ENCODE assay signal across 24 cellular contexts in genomic region chr6:109853951-109854350, GRCh38.
"Had no signal": no experiment of that assay in that cellular context is flagged by ENCODE, and none has a peak within 500 bp of the region (broad histone marks: within the 10 kb centered on the region; RNA-seq: fewer than 3 reads in every experiment).

No MANE protein-coding gene starts in this region.

- H3K4me1 ChIP-seq: left ventricle myocardium inferior, right atrium auricular region, right lobe of liver, stomach, testis, thyroid gland, transverse colon, upper lobe of left lung, vagina had no signal

- H3K4me3 ChIP-seq: left ventricle myocardium inferior, lung, mucosa of descending colon, ovary, right atrium auricular region, right lobe of liver, skin epidermis, stomach, testis, thyroid gland, transverse colon, upper lobe of left lung, vagina had no signal

- H3K36me3 Mint-ChIP-seq: natural killer cell treated with Interleukin-12 subunit alpha and Interleukin-12 subunit beta and Interleukin-15 and Interleukin-18, amount 100 ng/mL, for 72 hours; stimulated activated naive B cell treated with anti-CD40 and anti-IgM and Interleukin-4, amounts not matched to agents 10 μg/mL and 1 μg/mL and 100 μg/mL, for 72 hours had no signal

- H3K4me1 Mint-ChIP-seq: naive thymus-derived CD4-positive, alpha-beta T cell had no signal

- H3K4me3 Mint-ChIP-seq: naive thymus-derived CD4-positive, alpha-beta T cell; natural killer cell treated with Interleukin-12 subunit alpha and Interleukin-12 subunit beta and Interleukin-15 and Interleukin-18, amount 100 ng/mL, for 72 hours; stimulated activated naive B cell treated with anti-CD40 and anti-IgM and Interleukin-4, amounts not matched to agents 10 μg/mL and 1 μg/mL and 100 μg/mL, for 72 hours had no signal

- ATAC-seq: mucosa of descending colon; naive thymus-derived CD4-positive, alpha-beta T cell; natural killer cell treated with Interleukin-12 subunit alpha and Interleukin-12 subunit beta and Interleukin-15 and Interleukin-18, amount 100 ng/mL, for 72 hours; stimulated activated naive B cell treated with anti-CD40 and anti-IgM and Interleukin-4, amounts not matched to agents 10 μg/mL and 1 μg/mL and 100 μg/mL, for 72 hours; stimulated activated naive CD8-positive, alpha-beta T cell treated with anti-CD3 and anti-CD28 coated beads, Interleukin-15, Interleukin-2, amounts not matched to agents 100 U/mL and 50 U/mL, for 24 hours had no signal

- DNase-seq: islet precursor cell; left ventricle myocardium inferior; midbrain; mucosa of descending colon; naive thymus-derived CD4-positive, alpha-beta T cell; ovary; right lobe of liver; stimulated activated CD4-positive, alpha-beta T cell treated with anti-CD3 and anti-CD28 coated beads, Interleukin-12 subunit alpha, Interleukin-12 subunit beta, amount 100 ng/mL, for 4 hours; stimulated activated CD4-positive, alpha-beta T cell treated with anti-CD3 and anti-CD28 coated beads, Interleukin-15, amount 100 ng/mL, for 24 hours; stimulated activated CD4-positive, alpha-beta T cell treated with anti-CD3 and anti-CD28 coated beads, Interleukin-2, amount 100 ng/mL, for 24 hours; stimulated activated CD4-positive, alpha-beta T cell treated with anti-CD3 and anti-CD28 coated beads, Interleukin-4, amount 100 ng/mL, for 1 hour; stimulated activated naive B cell treated with anti-CD40 and anti-IgM and Interleukin-4, amounts not matched to agents 10 μg/mL and 1 μg/mL and 100 μg/mL, for 72 hours; stimulated activated naive CD8-positive, alpha-beta T cell treated with anti-CD3 and anti-CD28 coated beads, Interleukin-15, Interleukin-2, amounts not matched to agents 100 U/mL and 50 U/mL, for 24 hours; stomach; testis; thyroid gland; transverse colon; upper lobe of left lung had no signal

- H3K36me3 ChIP-seq: left ventricle myocardium inferior, ovary, right atrium auricular region, right lobe of liver, stomach, thyroid gland, transverse colon, upper lobe of left lung, vagina had no signal

- H3K27ac ChIP-seq: left ventricle myocardium inferior, ovary, right atrium auricular region, right lobe of liver, skin epidermis, stomach, testis, thyroid gland, transverse colon, upper lobe of left lung, vagina had no signal

- H3K27ac Mint-ChIP-seq: naive thymus-derived CD4-positive, alpha-beta T cell; natural killer cell treated with Interleukin-12 subunit alpha and Interleukin-12 subunit beta and Interleukin-15 and Interleukin-18, amount 100 ng/mL, for 72 hours; progenitor cell of endocrine pancreas; stimulated activated naive B cell treated with anti-CD40 and anti-IgM and Interleukin-4, amounts not matched to agents 10 μg/mL and 1 μg/mL and 100 μg/mL, for 72 hours had no signal

- H3K9me3 Mint-ChIP-seq: natural killer cell treated with Interleukin-12 subunit alpha and Interleukin-12 subunit beta and Interleukin-15 and Interleukin-18, amount 100 ng/mL, for 72 hours had no signal

- H3K9me3 ChIP-seq: left ventricle myocardium inferior, mucosa of descending colon, ovary, right atrium auricular region, right lobe of liver, stomach, testis, thyroid gland, transverse colon, upper lobe of left lung, vagina had no signal

- H3K27me3 ChIP-seq: ovary, right atrium auricular region, right lobe of liver, stomach, testis, thyroid gland, transverse colon, upper lobe of left lung, vagina had no signal
